ENCODE assay signal across 21 cellular contexts in genomic region chr5:10707198-10708187, GRCh38. TPM values are rescaled to one million over a fixed set of nuclear protein-coding genes. Genes with fewer than 3 reads are reported as not detected.
DNase-seq lines count a peak whose midpoint lies in the region; ATAC-seq, FAIRE-seq and TF ChIP-seq lines count a peak whose summit lies in the region.
"Had no signal": no experiment of that assay in that cellular context is flagged by ENCODE, and none has a peak within 500 bp of the region (broad histone marks: within the 10 kb centered on the region; RNA-seq: fewer than 3 reads in every experiment).

No MANE protein-coding gene starts in this region.

- no peak overlapping the region for H2BK12ac ChIP-seq in neuronal stem cell (ENCODE audit: low read length)

- H3K27me3 ChIP-seq in CD8-positive, alpha-beta memory T cell (ENCODE audit: insufficient read depth, low read length, poor library complexity, severe bottlenecking), result no peaks in the 10 kb centered on the region
- no peaks in the 10 kb centered on the region for H3K27me3 ChIP-seq in astrocyte (ENCODE audit: insufficient read depth, low read length)
- no peaks in the 10 kb centered on the region for H3K27me3 ChIP-seq in neuronal stem cell (ENCODE audit: control insufficient read depth in 3 of 3, insufficient read depth in 3 of 3, low read depth in 1 of 3, low read length in 3 of 3)
- H3K27me3 ChIP-seq: BLaER1, brain microvascular endothelial cell, testis had no signal

- H3K18ac ChIP-seq in neuronal stem cell (ENCODE audit: low read length), result peak overlapping the region; percentile 49

- H3K27ac ChIP-seq in CD8-positive, alpha-beta memory T cell (ENCODE audit: low read depth, low read length), result no peak overlapping the region
- H3K27ac ChIP-seq in astrocyte (ENCODE audit: low read depth, low read length) (peak overlapping the region; percentile 55), neuronal stem cell (replicated peaks; ENCODE audit: low read length) (no peak overlapping the region)
- H3K27ac ChIP-seq: BLaER1, brain microvascular endothelial cell, testis had no signal

- no CpG with 5 or more reads among the region's 13 CpGs for WGBS in neuronal stem cell (ENCODE audit: extremely low coverage in 2 of 2, insufficient read length in 2 of 2, insufficient replicate concordance in 1 of 2), 2 donors

- no peak overlapping the region for H3K4me3 ChIP-seq in CD8-positive, alpha-beta memory T cell (ENCODE audit: low read length)
- H3K4me3 ChIP-seq in astrocyte (ENCODE audit: insufficient read depth, low read depth, low read length) (no peak overlapping the region), neuronal stem cell (ENCODE audit: low read length in 2 of 2) (peak overlapping the region in 1 of 2 donors; percentile 73)
- H3K4me3 ChIP-seq: BLaER1, lung, testis had no signal

- no peak overlapping the region for H3K4ac ChIP-seq in neuronal stem cell (ENCODE audit: low read length)

- POLR2A ChIA-PET in CD8-positive, alpha-beta memory T cell (lab: Charles Lee), result no interaction called here

- FAIRE-seq in astrocyte (lab: Jason Lieb, UNC), result no peak
- FAIRE-seq: GM18507 had no signal

- H3K9ac ChIP-seq in astrocyte (ENCODE audit: low read length) (peak overlapping the region; percentile 1), neuronal stem cell (ENCODE audit: low read depth, low read length, poor library complexity) (peak overlapping the region; percentile 78)
- H3K9ac ChIP-seq: BLaER1 had no signal

- no peak overlapping the region for H2BK15ac ChIP-seq in neuronal stem cell (ENCODE audit: low read length)

- peaks cover 15% of the 10 kb centered on the region for H3K4me1 ChIP-seq in CD8-positive, alpha-beta memory T cell (ENCODE audit: insufficient read depth, low read length)
- peaks cover 56% of the 10 kb centered on the region for H3K4me1 ChIP-seq in astrocyte (ENCODE audit: insufficient read depth, low read length)
- peaks cover 0 to 4% of the 10 kb centered on the region in 2 donors for H3K4me1 ChIP-seq in neuronal stem cell (ENCODE audit: control insufficient read depth in 2 of 2, insufficient read depth in 1 of 2, low read depth in 1 of 2, low read length in 2 of 2)
- H3K4me1 ChIP-seq: testis had no signal

- H2AK5ac ChIP-seq in neuronal stem cell (ENCODE audit: low read depth, low read length), result no peak overlapping the region

- no peaks in the 10 kb centered on the region for H3K9me3 ChIP-seq in CD8-positive, alpha-beta memory T cell (ENCODE audit: low read length)
- H3K9me3 ChIP-seq in astrocyte (ENCODE audit: insufficient read depth, low read depth, low read length) (no peaks in the 10 kb centered on the region), neuronal stem cell (replicated peaks in 1 of 2; ENCODE audit: control insufficient read depth in 2 of 2, insufficient read depth in 1 of 2, low read depth in 1 of 2, low read length in 2 of 2) (peaks cover 0 to 2% of the 10 kb centered on the region in 2 donors)
- H3K9me3 ChIP-seq: BLaER1, testis had no signal

- H3K36me3 Mint-ChIP-seq in CD8-positive, alpha-beta memory T cell, result peaks cover 0 to 14% (median 5%) of the 10 kb centered on the region in 3 donors
- H3K36me3 Mint-ChIP-seq in astrocyte (ENCODE audit: low read depth, unreplicated experiment), result peaks cover 15% of the 10 kb centered on the region

- peaks cover 61% of the 10 kb centered on the region for H4K20me1 ChIP-seq in astrocyte (ENCODE audit: insufficient read depth, low read length)

- peak overlapping the region; percentile 38 for H3K4me2 ChIP-seq in astrocyte (ENCODE audit: low read length)
- no peak overlapping the region for H3K4me2 ChIP-seq in neuronal stem cell (ENCODE audit: insufficient read depth, low read length, poor library complexity, severe bottlenecking)
- H3K4me2 ChIP-seq: BLaER1 had no signal

- peak overlapping the region in 1 of 7 donors; percentile 17 for H3K4me3 Mint-ChIP-seq in CD8-positive, alpha-beta memory T cell
- H3K4me3 Mint-ChIP-seq in astrocyte (ENCODE audit: unreplicated experiment), result no peak overlapping the region
- H3K4me3 Mint-ChIP-seq: activated CD4-positive, alpha-beta T cell treated with anti-CD3 and anti-CD28 coated beads, Interleukin-2, amount 10 ng/mL, durations not matched to agents 7 days and 5 days; naive B cell had no signal

- peaks cover 5% of the 10 kb centered on the region for H3K79me1 ChIP-seq in neuronal stem cell (ENCODE audit: low read depth, low read length)

- H3K14ac ChIP-seq in neuronal stem cell (ENCODE audit: low read length), result peak overlapping the region; percentile 94

- peaks cover 45% of the 10 kb centered on the region for H3K79me2 ChIP-seq in astrocyte (ENCODE audit: insufficient read depth, low read length)

- peak overlapping the region; percentile 89 for H3K23ac ChIP-seq in neuronal stem cell (ENCODE audit: low read depth, low read length, poor library complexity)

- H2AFZ ChIP-seq in astrocyte (ENCODE audit: low read depth, low read length) (no peak overlapping the region), neuronal stem cell (ENCODE audit: low read length) (no peak overlapping the region)

- no peaks in the 10 kb centered on the region for H3K27me3 Mint-ChIP-seq in CD8-positive, alpha-beta memory T cell
- H3K27me3 Mint-ChIP-seq in astrocyte (ENCODE audit: low read depth, unreplicated experiment), result no peaks in the 10 kb centered on the region
- H3K27me3 Mint-ChIP-seq: activated CD4-positive, alpha-beta T cell treated with anti-CD3 and anti-CD28 coated beads, Interleukin-2, amount 10 ng/mL, durations not matched to agents 7 days and 5 days; naive B cell had no signal

- H2BK120ac ChIP-seq in neuronal stem cell (ENCODE audit: low read depth, low read length), result no peak overlapping the region

- no peak for ATAC-seq in HG03571 (IDR thresholded peaks at IDR 0.05; ENCODE audit: unreplicated experiment)
- ATAC-seq: esophagus mucosa had no signal

- H3K36me3 ChIP-seq in CD8-positive, alpha-beta memory T cell (ENCODE audit: insufficient read depth, low read length), result no peaks in the 10 kb centered on the region
- H3K36me3 ChIP-seq in astrocyte (ENCODE audit: insufficient read depth, low read length), result no peaks in the 10 kb centered on the region
- H3K36me3 ChIP-seq in neuronal stem cell (replicated peaks in 1 of 2; ENCODE audit: control insufficient read depth in 2 of 2, insufficient read depth in 2 of 2, low read length in 2 of 2), result peaks cover 0 to 5% of the 10 kb centered on the region in 2 donors
- H3K36me3 ChIP-seq: brain microvascular endothelial cell had no signal

- H2BK5ac ChIP-seq in neuronal stem cell (ENCODE audit: low read length), result no peak overlapping the region

- H3K27ac Mint-ChIP-seq in CD8-positive, alpha-beta memory T cell, result peak overlapping the region in 6 of 8 donors; percentile 5 to 83 (median 47)
- no peak overlapping the region for H3K27ac Mint-ChIP-seq in astrocyte (ENCODE audit: unreplicated experiment)
- H3K27ac Mint-ChIP-seq: activated CD4-positive, alpha-beta T cell treated with anti-CD3 and anti-CD28 coated beads, Interleukin-2, amount 10 ng/mL, durations not matched to agents 7 days and 5 days had no signal

- no peak for TF ChIP-seq CTCF in astrocyte (IDR thresholded peaks at IDR 0.05; ENCODE audit: insufficient read depth, low read depth, low read length)

- H3K4me1 Mint-ChIP-seq in CD8-positive, alpha-beta memory T cell, result peaks cover 36 to 52% (median 41%) of the 10 kb centered on the region in 3 donors
- peaks cover 44% of the 10 kb centered on the region for H3K4me1 Mint-ChIP-seq in astrocyte (ENCODE audit: low read depth, unreplicated experiment)

- DNase-seq in CD8-positive, alpha-beta memory T cell, result no peak
- DNase-seq in HS-5 (ENCODE audit: low read depth), result peak; percentile 47
- peak; percentile 49 for DNase-seq in astrocyte (ENCODE audit: low read depth)
- no peak for DNase-seq in neuronal stem cell (ENCODE audit: low spot score)
- DNase-seq in T1000 (lab: John Stamatoyannopoulos, UW), result no peak
- DNase-seq in NCI-H2081 (lab: John Stamatoyannopoulos, UW), result no peak
- no peak for DNase-seq in COLO829 (ENCODE audit: low spot score)
- DNase-seq: activated CD4-positive, alpha-beta T cell treated with anti-CD3 and anti-CD28 coated beads, Interleukin-2, amount 10 ng/mL, durations not matched to agents 7 days and 5 days; activated naive CD4-positive, alpha-beta T cell treated with anti-CD3 and anti-CD28 coated beads, Interleukin-2, amount 50 U/mL, for 16 hours; brain microvascular endothelial cell; glutamatergic neuron; naive B cell; OCI-M1; posterior cingulate gyrus; stimulated activated CD4-positive, alpha-beta T cell treated with anti-CD3 and anti-CD28 coated beads, Interleukin-4, amount 100 ng/mL, for 24 hours; testis had no signal

- H4K8ac ChIP-seq in neuronal stem cell (ENCODE audit: low read depth, low read length), result peak overlapping the region; percentile 29

- CTCF ChIA-PET in CD8-positive, alpha-beta memory T cell (lab: Charles Lee), result no interaction called here

- no peaks in the 10 kb centered on the region for H3K9me3 Mint-ChIP-seq in CD8-positive, alpha-beta memory T cell
- no peaks in the 10 kb centered on the region for H3K9me3 Mint-ChIP-seq in astrocyte (ENCODE audit: unreplicated experiment)
- H3K9me3 Mint-ChIP-seq: activated CD4-positive, alpha-beta T cell treated with anti-CD3 and anti-CD28 coated beads, Interleukin-2, amount 10 ng/mL, durations not matched to agents 7 days and 5 days; naive B cell had no signal

- no peak overlapping the region for H4K91ac ChIP-seq in neuronal stem cell (ENCODE audit: low read depth, low read length, poor library complexity)

RNA-seq across cellular contexts. Expression of gene DAP, which starts 53.5 kb away (rescaled TPM):
- total RNA-seq in CD8-positive, alpha-beta memory T cell, result 10 to 100 TPM; 60.0 to 61.5 TPM
- 73.7 TPM for polyA plus RNA-seq in CD8-positive, alpha-beta memory T cell
- total RNA-seq in astrocyte, result 230 and 239 TPM in 2 replicates
- 78.1 TPM for polyA plus RNA-seq in neuronal stem cell (2013, experiment 1 of 2)
- 78.6 TPM for polyA plus RNA-seq in neuronal stem cell (2013, experiment 2 of 2)

Comparison
In these comparisons a context has a peak if more than half of its experiments do, and no peak if none do; other contexts are left out.
1. DNase-seq: peak in HS-5 (single experiment) and astrocyte (single experiment); none in CD8-positive, alpha-beta memory T cell (0 of 5), neuronal stem cell (single experiment), T1000 (single experiment), NCI-H2081 (0 of 2) and COLO829 (single experiment).